12 cellular contexts compared by ENCODE assay signal in genomic region chr2:8469709-8470493, GRCh38.
DNase-seq lines count a peak whose midpoint lies in the region; ATAC-seq and TF ChIP-seq lines count a peak whose summit lies in the region.
"Had no signal": no experiment of that assay in that cellular context is flagged by ENCODE, and none has a peak within 500 bp of the region (broad histone marks: within the 10 kb centered on the region; RNA-seq: fewer than 3 reads in every experiment).

No MANE protein-coding gene starts in this region.

- 87 to 91% methylated on average over 11 of the region's 11 CpGs for WGBS in testis, 2 donors

- no peak for ATAC-seq in activated CD8-positive, alpha-beta memory T cell treated with anti-CD3 and anti-CD28 coated beads, Interleukin-2, amount 10 ng/mL, durations not matched to agents 7 days and 5 days
- ATAC-seq in HG02970 (IDR thresholded peaks at IDR 0.05; ENCODE audit: low FRiP score, unreplicated experiment) = peak; percentile 59
- ATAC-seq in sciatic nerve = no peak
- no peak for ATAC-seq in WTC11

- no peak overlapping the region for H3K4me3 Mint-ChIP-seq in activated CD8-positive, alpha-beta memory T cell treated with anti-CD3 and anti-CD28 coated beads, Interleukin-2, amount 10 ng/mL, durations not matched to agents 7 days and 5 days
- no peak overlapping the region for H3K4me3 Mint-ChIP-seq in WTC11
- H3K4me3 Mint-ChIP-seq: T-helper 1 cell treated with Interleukin-12 subunit alpha and Interleukin-12 subunit beta and Interleukin-4 antibody, amounts not matched to agents 30 μg/mL and 1 μg/mL, for 36 hours had no signal

- intact Hi-C loops in sciatic nerve (cut with DNase I) = no loop called here
- intact Hi-C loops in testis (cut with DNase I; ENCODE audit: low total_unique reads) = no loop called here

- H3K27me3 ChIP-seq in SJSA1 (replicated peaks) (no peaks in the 10 kb centered on the region), testis (no peaks in the 10 kb centered on the region)

- CTCF ChIA-PET in activated CD8-positive, alpha-beta memory T cell treated with anti-CD3 and anti-CD28 coated beads, Interleukin-2, amount 10 ng/mL, durations not matched to agents 7 days and 5 days (lab: Charles Lee) = interaction anchor here (1.4 kb wide), 1 partner anchor 8 kb away, joined by 4 read pairs; no protein-coding TSS in a partner anchor
- CTCF ChIA-PET in WTC11 (lab: Charles Lee) = no interaction called here

- H3K27ac Mint-ChIP-seq in activated CD8-positive, alpha-beta memory T cell treated with anti-CD3 and anti-CD28 coated beads, Interleukin-2, amount 10 ng/mL, durations not matched to agents 7 days and 5 days = peak overlapping the region; percentile 96
- H3K27ac Mint-ChIP-seq in WTC11 = no peak overlapping the region
- H3K27ac Mint-ChIP-seq: progenitor cell of endocrine pancreas had no signal

- peaks cover 9% of the 10 kb centered on the region for H3K9me3 Mint-ChIP-seq in activated CD8-positive, alpha-beta memory T cell treated with anti-CD3 and anti-CD28 coated beads, Interleukin-2, amount 10 ng/mL, durations not matched to agents 7 days and 5 days (ENCODE audit: low read depth)
- H3K9me3 Mint-ChIP-seq in WTC11 = peaks cover 17% of the 10 kb centered on the region

- H3K27ac ChIP-seq in SJSA1 = 0 out of 2 replicates have a peak overlapping the region, but pooled peaks have one; percentile 8
- no peak overlapping the region for H3K27ac ChIP-seq in testis

- TF ChIP-seq CTCF in WTC11 (IDR thresholded peaks at IDR 0.05) (no peak), testis (IDR thresholded peaks at IDR 0.05) (no peak)

- H3K9me3 ChIP-seq in SJSA1 (replicated peaks) (no peaks in the 10 kb centered on the region), testis (no peaks in the 10 kb centered on the region)

- no peak for DNase-seq in activated CD8-positive, alpha-beta memory T cell treated with anti-CD3 and anti-CD28 coated beads, Interleukin-2, amount 10 ng/mL, durations not matched to agents 7 days and 5 days
- DNase-seq in activated CD8-positive, alpha-beta memory T cell treated with anti-CD3 and anti-CD28 coated beads, Interleukin-2, amount 50 U/mL, for 4 hours = no peak
- DNase-seq in SJSA1 (ENCODE audit: low read depth in 1 of 2, low spot score in 2 of 2) (peak in 1 of 2 experiments; percentile 35), sciatic nerve (ENCODE audit: low spot score) (peak; percentile 9), WTC11 (ENCODE audit: low spot score) (no peak), SHP77 treated with DMSO at 0.1 percent for 48 hours (lab: John Stamatoyannopoulos, UW) (no peak), testis (no peak)
- DNase-seq: IMR-90, mammary epithelial cell had no signal

- H3K27me3 Mint-ChIP-seq in activated CD8-positive, alpha-beta memory T cell treated with anti-CD3 and anti-CD28 coated beads, Interleukin-2, amount 10 ng/mL, durations not matched to agents 7 days and 5 days = no peaks in the 10 kb centered on the region
- no peaks in the 10 kb centered on the region for H3K27me3 Mint-ChIP-seq in WTC11 (ENCODE audit: low read depth)
- H3K27me3 Mint-ChIP-seq: progenitor cell of endocrine pancreas had no signal

- no peak for TF ChIP-seq POLR2A in testis (IDR thresholded peaks at IDR 0.05)

- H3K4me1 Mint-ChIP-seq in activated CD8-positive, alpha-beta memory T cell treated with anti-CD3 and anti-CD28 coated beads, Interleukin-2, amount 10 ng/mL, durations not matched to agents 7 days and 5 days = peaks cover 64% of the 10 kb centered on the region
- H3K4me1 Mint-ChIP-seq in WTC11 = no peaks in the 10 kb centered on the region

- peaks cover 48% of the 10 kb centered on the region for H3K36me3 Mint-ChIP-seq in activated CD8-positive, alpha-beta memory T cell treated with anti-CD3 and anti-CD28 coated beads, Interleukin-2, amount 10 ng/mL, durations not matched to agents 7 days and 5 days
- H3K36me3 Mint-ChIP-seq in WTC11 = no peaks in the 10 kb centered on the region

- POLR2A ChIA-PET in WTC11 (lab: Charles Lee) = no interaction called here

- H3K36me3 ChIP-seq in SJSA1 (no peaks in the 10 kb centered on the region), testis (ENCODE audit: low read depth, missing control alignments) (no peaks in the 10 kb centered on the region)

- H3K4me3 ChIP-seq in SJSA1 (no peak overlapping the region), testis (no peak overlapping the region)

- peaks cover 11% of the 10 kb centered on the region for H3K4me1 ChIP-seq in SJSA1 (replicated peaks)
- H3K4me1 ChIP-seq in testis = peaks cover 5% of the 10 kb centered on the region

TF ChIP-seq in WTC11, 78 proteins besides CTCF, POLR2A, EP300 and RAD21:
- no peak for TF ChIP-seq MYBL2 (CRISPR knock-in tag; IDR thresholded peaks at IDR 0.05)
